16 cellular contexts compared by ENCODE assay signal in genomic region chr12:76190249-76190648, GRCh38.
DNase-seq lines count a peak whose midpoint lies in the region; ATAC-seq and TF ChIP-seq lines count a peak whose summit lies in the region.
"Had no signal": no experiment of that assay in that cellular context is flagged by ENCODE, and none has a peak within 500 bp of the region (broad histone marks: within the 10 kb centered on the region; RNA-seq: fewer than 3 reads in every experiment).

No MANE protein-coding gene starts in this region.

- no peaks in the 10 kb centered on the region for H3F3A ChIP-seq in neural cell (ENCODE audit: insufficient read depth, low read length, poor library complexity, severe bottlenecking)

- no peak overlapping the region for H3K4me2 ChIP-seq in hepatocyte
- no peak overlapping the region for H3K4me2 ChIP-seq in neural cell (ENCODE audit: low read length)
- H3K4me2 ChIP-seq in osteoblast (ENCODE audit: insufficient read depth, low read length) = no peak overlapping the region

- H3K9me3 ChIP-seq in RWPE2 (ENCODE audit: severe bottlenecking) = no peaks in the 10 kb centered on the region
- no peaks in the 10 kb centered on the region for H3K9me3 ChIP-seq in hepatocyte (ENCODE audit: low read depth)
- H3K9me3 ChIP-seq in neural cell (ENCODE audit: low read length) = no peaks in the 10 kb centered on the region
- H3K9me3 ChIP-seq in heart left ventricle = no peaks in the 10 kb centered on the region
- no peaks in the 10 kb centered on the region for H3K9me3 ChIP-seq in osteoblast (ENCODE audit: low read depth, low read length)
- no peaks in the 10 kb centered on the region for H3K9me3 ChIP-seq in right lobe of liver
- H3K9me3 ChIP-seq: HAP-1 had no signal

- no peaks in the 10 kb centered on the region for H3K79me2 ChIP-seq in hepatocyte
- H3K79me2 ChIP-seq in neural cell (replicated peaks; ENCODE audit: insufficient read depth, low read length) = no peaks in the 10 kb centered on the region
- H3K79me2 ChIP-seq in osteoblast (ENCODE audit: insufficient read depth, low read length) = no peaks in the 10 kb centered on the region

- TF ChIP-seq CTCF in RWPE2 (IDR thresholded peaks at IDR 0.05; ENCODE audit: poor library complexity, severe bottlenecking) (no peak), hepatocyte (IDR thresholded peaks at IDR 0.05; ENCODE audit: poor library complexity) (no peak), neural cell (IDR thresholded peaks at IDR 0.05; ENCODE audit: poor library complexity, severe bottlenecking) (no peak), heart left ventricle (IDR thresholded peaks at IDR 0.05) (no peak), osteoblast (IDR thresholded peaks at IDR 0.05; ENCODE audit: extremely low read depth, low read depth, low read length) (no peak), right lobe of liver (IDR thresholded peaks at IDR 0.05) (no peak)

- no peak for TF ChIP-seq RAD21 in neural cell (conservative IDR thresholded peaks at IDR 0.05)

- H2AFZ ChIP-seq in hepatocyte = no peak overlapping the region
- no peak overlapping the region for H2AFZ ChIP-seq in neural cell (ENCODE audit: low read depth, low read length)
- H2AFZ ChIP-seq in osteoblast (ENCODE audit: low read length) = no peak overlapping the region

- TF ChIP-seq POLR2A in heart left ventricle (IDR thresholded peaks at IDR 0.05) (no peak), right lobe of liver (IDR thresholded peaks at IDR 0.05) (no peak)

- H3K4me1 ChIP-seq in RWPE2 (ENCODE audit: insufficient read depth, poor library complexity, severe bottlenecking) = no peaks in the 10 kb centered on the region
- H3K4me1 ChIP-seq in hepatocyte (ENCODE audit: insufficient read depth) = no peaks in the 10 kb centered on the region
- H3K4me1 ChIP-seq in heart left ventricle = no peaks in the 10 kb centered on the region
- no peaks in the 10 kb centered on the region for H3K4me1 ChIP-seq in osteoblast (ENCODE audit: insufficient read depth, low read length)
- no peaks in the 10 kb centered on the region for H3K4me1 ChIP-seq in right lobe of liver
- H3K4me1 ChIP-seq: HAP-1 had no signal

- peak; percentile 58; the same call in 2 of the 3 replicates for ATAC-seq in RWPE2 (ENCODE audit: low read depth)
- ATAC-seq in heart left ventricle = no peak
- no peak for ATAC-seq in right lobe of liver
- ATAC-seq: GM12878 had no signal

- DNase-seq in HCEC 1CT (peak; percentile 39), RWPE2 (ENCODE audit: low spot score) (no peak), hepatocyte (ENCODE audit: low spot score) (peak; percentile 18), heart left ventricle (no peak), osteoblast (ENCODE audit: insufficient read length, low spot score, missing footprints) (no peak), right lobe of liver (no peak), NCI-H2107 treated with DMSO at 0.1 percent for 48 hours (lab: John Stamatoyannopoulos, UW; ENCODE audit: unreplicated experiment) (no peak)
- DNase-seq: ACHN; C1 segment of cervical spinal cord; Calu3; CD4-positive, alpha-beta T cell; DMS 273 treated with DMSO at 0.1 percent for 48 hours; HFFc6 had no signal

- H3K36me3 ChIP-seq in RWPE2 (ENCODE audit: low read depth) (no peaks in the 10 kb centered on the region), hepatocyte (replicated peaks; ENCODE audit: insufficient read depth, low read depth) (no peaks in the 10 kb centered on the region), neural cell (ENCODE audit: insufficient read depth, low read length) (no peaks in the 10 kb centered on the region), heart left ventricle (no peaks in the 10 kb centered on the region), osteoblast (ENCODE audit: insufficient read depth, low read length) (no peaks in the 10 kb centered on the region), right lobe of liver (no peaks in the 10 kb centered on the region)
- H3K36me3 ChIP-seq: HAP-1 had no signal

- no peaks in the 10 kb centered on the region for H3K9me2 ChIP-seq in hepatocyte (replicated peaks; ENCODE audit: insufficient read depth)
- no peaks in the 10 kb centered on the region for H3K9me2 ChIP-seq in neural cell (ENCODE audit: insufficient read depth, low read length)

- H3K9ac ChIP-seq in neural cell (ENCODE audit: low read length) = no peak overlapping the region

- 75% methylated on average over 2 of the region's 2 CpGs for WGBS in hepatocyte (ENCODE audit: low lambda C conversion rate, missing lambda C conversion rate)
- 75 to 89% (median 82%) methylated on average over 2 of the region's 2 CpGs for WGBS in heart left ventricle, 4 donors
- WGBS in right lobe of liver (ENCODE audit: insufficient coverage, low coverage, low lambda C conversion rate, missing lambda C conversion rate) = 58% methylated on average over 2 of the region's 2 CpGs

- H4K20me1 ChIP-seq in hepatocyte (ENCODE audit: insufficient read depth, poor library complexity, severe bottlenecking) (no peaks in the 10 kb centered on the region), neural cell (ENCODE audit: insufficient read depth) (no peaks in the 10 kb centered on the region), osteoblast (ENCODE audit: insufficient read depth, low read length) (no peaks in the 10 kb centered on the region)

- H3K4me3 ChIP-seq in RWPE2 (ENCODE audit: severe bottlenecking) (no peak overlapping the region), hepatocyte (no peak overlapping the region), neural cell (ENCODE audit: low read length) (no peak overlapping the region), heart left ventricle (no peak overlapping the region), osteoblast (ENCODE audit: insufficient read depth, low read length) (no peak overlapping the region), right lobe of liver (no peak overlapping the region)
- H3K4me3 ChIP-seq: GM12878, HAP-1 had no signal

- H3K27ac ChIP-seq in RWPE2 (ENCODE audit: poor library complexity, severe bottlenecking) (peak overlapping the region; percentile 13), hepatocyte (peak overlapping the region; percentile 67), neural cell (ENCODE audit: low read length) (peak overlapping the region; percentile 50), heart left ventricle (no peak overlapping the region), osteoblast (ENCODE audit: low read depth, low read length) (no peak overlapping the region), right lobe of liver (no peak overlapping the region)

- intact Hi-C loops in heart left ventricle (cut with DNase I) = no loop called here
- intact Hi-C loops in right lobe of liver (cut with DNase I) = no loop called here

- H3K27me3 ChIP-seq in RWPE2 (ENCODE audit: insufficient read depth, poor library complexity, severe bottlenecking) (no peaks in the 10 kb centered on the region), hepatocyte (no peaks in the 10 kb centered on the region), neural cell (ENCODE audit: insufficient read depth, low read depth, low read length) (no peaks in the 10 kb centered on the region), heart left ventricle (no peaks in the 10 kb centered on the region), osteoblast (ENCODE audit: insufficient read depth, low read length) (no peaks in the 10 kb centered on the region), right lobe of liver (no peaks in the 10 kb centered on the region)

- TF ChIP-seq EP300 in neural cell (conservative IDR thresholded peaks at IDR 0.05; ENCODE audit: poor library complexity, severe bottlenecking) = no peak

TF ChIP-seq in neural cell, 6 proteins besides CTCF, POLR2A, EP300 and RAD21:
- TF ChIP-seq MXI1 (conservative IDR thresholded peaks at IDR 0.05; ENCODE audit: poor library complexity, severe bottlenecking) = no peak
- no peak for TF ChIP-seq TAF1 (IDR thresholded peaks at IDR 0.05; ENCODE audit: low read depth)
- no peak for TF ChIP-seq REST (IDR thresholded peaks at IDR 0.05; ENCODE audit: borderline replicate concordance)
- no peak for TF ChIP-seq SMC3 (conservative IDR thresholded peaks at IDR 0.05; ENCODE audit: poor library complexity)
- no peak for TF ChIP-seq POLR2AphosphoS5 (IDR thresholded peaks at IDR 0.05)
- no peak for TF ChIP-seq EZH2 (IDR thresholded peaks at IDR 0.05; ENCODE audit: borderline replicate concordance, insufficient read depth, low read length, poor library complexity, severe bottlenecking)

Comparison
In these comparisons a context has a peak if more than half of its experiments do, and no peak if none do; other contexts are left out.
1. DNase-seq: peak in HCEC 1CT (single experiment) and hepatocyte (single experiment); none in RWPE2 (single experiment), heart left ventricle (0 of 5), osteoblast (single experiment), right lobe of liver (0 of 3) and NCI-H2107 treated with DMSO at 0.1 percent for 48 hours (single experiment).
2. H3K27ac ChIP-seq: peak in RWPE2 (single experiment), hepatocyte (single experiment) and neural cell (single experiment); none in heart left ventricle (0 of 12), osteoblast (single experiment) and right lobe of liver (0 of 3).